Comparison of ENCODE assay signal across 26 cellular contexts in genomic region chr3:57009802-57010201, GRCh38. TPM values are rescaled to one million over a fixed set of nuclear protein-coding genes. Genes with fewer than 3 reads are reported as not detected.
A peak's percentile ranks its signal among the peaks of the same experiment; 100 is the strongest.
DNase-seq lines count a peak whose midpoint lies in the region; ATAC-seq, FAIRE-seq and TF ChIP-seq lines count a peak whose summit lies in the region.
"Had no signal": no experiment of that assay in that cellular context is flagged by ENCODE, and none has a peak within 500 bp of the region (broad histone marks: within the 10 kb centered on the region; RNA-seq: fewer than 3 reads in every experiment).

No MANE protein-coding gene starts in this region.

- H2AFZ ChIP-seq in Karpas-422 (ENCODE audit: low read length) = no peak overlapping the region
- H2AFZ ChIP-seq in K562 (ENCODE audit: low read depth, low read length) = no peak overlapping the region
- H2AFZ ChIP-seq: GM23338 had no signal

- TF ChIP-seq POLR2A in K562 (conservative IDR thresholded peaks at IDR 0.05) = no peak

- peak overlapping the region in 1 of 2 donors; percentile 22 for H3K27ac Mint-ChIP-seq in activated naive CD4-positive, alpha-beta T cell treated with anti-CD3 and anti-CD28 coated beads, Interleukin-2, amount 50 U/mL, for 72 hours
- H3K27ac Mint-ChIP-seq: H9, IgD-negative memory B cell had no signal

- no peak for ATAC-seq in K562
- ATAC-seq in activated naive CD4-positive, alpha-beta T cell treated with anti-CD3 and anti-CD28 coated beads, Interleukin-2, amount 50 U/mL, for 72 hours = no peak
- ATAC-seq: GM12878, GM23338 had no signal

- 75% methylated on average over 7 of the region's 7 CpGs for WGBS in K562 (ENCODE audit: insufficient coverage, low coverage, missing lambda C conversion rate)

- H3K36me3 ChIP-seq in Karpas-422 (ENCODE audit: insufficient read depth, low read length) = no peaks in the 10 kb centered on the region
- no peaks in the 10 kb centered on the region for H3K36me3 ChIP-seq in K562 (ENCODE audit: control insufficient read depth, insufficient read depth, low read length)
- no peaks in the 10 kb centered on the region for H3K36me3 ChIP-seq in muscle layer of colon (ENCODE audit: insufficient read depth, low read length)
- H3K36me3 ChIP-seq: BLaER1, SJCRH30 had no signal

- H3K9me3 ChIP-seq in Karpas-422 (ENCODE audit: low read length) = no peaks in the 10 kb centered on the region
- peaks cover 4% of the 10 kb centered on the region; the same call in 1 of the 2 replicates for H3K9me3 ChIP-seq in K562 (replicated peaks; ENCODE audit: control insufficient read depth, insufficient read depth, low read depth, low read length)
- H3K9me3 ChIP-seq in muscle layer of colon (ENCODE audit: low read length) = no peaks in the 10 kb centered on the region
- H3K9me3 ChIP-seq: SJCRH30 had no signal

- DNase-seq in Karpas-422 (no peak), K562 (ENCODE audit: extremely low read depth in 1 of 4, low spot score in 3 of 4) (no peak), NCI-H1092 treated with DMSO at 0.1 percent for 48 hours (lab: John Stamatoyannopoulos, UW) (no peak), iPS-NIHi7 (ENCODE audit: extremely low spot score) (no peak), hypothalamus (lab: John Stamatoyannopoulos, UW) (no peak)
- DNase-seq in activated naive CD4-positive, alpha-beta T cell treated with anti-CD3 and anti-CD28 coated beads, Interleukin-2, amount 50 U/mL, for 72 hours (ENCODE audit: low spot score in 2 of 2) = no peak
- DNase-seq: CD4-positive, CD25-positive, alpha-beta regulatory T cell; DMS53; H9; MV-4-11; NCI-H2029; NCI-H446; NCI-H524 treated with DMSO at 0.1 percent for 48 hours; NCI-H774; SJCRH30 had no signal

- BruUV-seq in K562 (replicated peaks; lab: Mats Ljungman, UMichigan) = no TSS peak

- H3K4me2 ChIP-seq in Karpas-422 (ENCODE audit: low read depth, low read length, poor library complexity, severe bottlenecking) (no peak overlapping the region), K562 (ENCODE audit: insufficient read depth, low read length) (no peak overlapping the region)
- H3K4me2 ChIP-seq: BLaER1, GM23338 had no signal

- intact Hi-C loops in K562 (cut with micrococcal nuclease) = loop anchor here (5.0 kb wide), 2 partner anchors 67 to 82 kb away; no protein-coding TSS in a partner anchor

- no peaks in the 10 kb centered on the region for H3K36me3 Mint-ChIP-seq in activated naive CD4-positive, alpha-beta T cell treated with anti-CD3 and anti-CD28 coated beads, Interleukin-2, amount 50 U/mL, for 72 hours
- H3K36me3 Mint-ChIP-seq: CD4-positive, CD25-positive, alpha-beta regulatory T cell; IgD-negative memory B cell had no signal

- no peaks in the 10 kb centered on the region for H3K79me2 ChIP-seq in Karpas-422 (ENCODE audit: low read length)
- H3K79me2 ChIP-seq in K562 (ENCODE audit: control insufficient read depth, insufficient read depth, low read length) = no peaks in the 10 kb centered on the region

- no peak for TF ChIP-seq EP300 in K562 (IDR thresholded peaks at IDR 0.05; ENCODE audit: low read length)

- no peaks in the 10 kb centered on the region for H3K27me3 ChIP-seq in Karpas-422 (ENCODE audit: low read length)
- no peaks in the 10 kb centered on the region for H3K27me3 ChIP-seq in K562 (ENCODE audit: control insufficient read depth in 2 of 2, insufficient read depth in 2 of 2, low read length in 2 of 2)
- no peaks in the 10 kb centered on the region for H3K27me3 ChIP-seq in muscle layer of colon (ENCODE audit: control insufficient read depth in 1 of 2, insufficient read depth in 2 of 2, low read length in 2 of 2)
- H3K27me3 ChIP-seq: BLaER1, SJCRH30 had no signal

- FAIRE-seq in K562 (lab: Jason Lieb, UNC) = no peak
- FAIRE-seq: A204.1, G401.6, GM12878 had no signal

- TF ChIP-seq RAD21 in K562 (CRISPR knock-in tag; conservative IDR thresholded peaks at IDR 0.05 in 1 of 2, IDR thresholded peaks at IDR 0.05 in 1 of 2) = no peak

- POLR2A ChIA-PET in K562 (lab: Yijun Ruan, JAX) = no interaction called here

- H4K20me1 ChIP-seq in Karpas-422 (ENCODE audit: insufficient read depth, low read depth, low read length) = no peaks in the 10 kb centered on the region
- H4K20me1 ChIP-seq in K562 (replicated peaks; ENCODE audit: control insufficient read depth, insufficient read depth, low read length) = no peaks in the 10 kb centered on the region
- H4K20me1 ChIP-seq: BLaER1 had no signal

- in situ Hi-C loops in K562 (cut with MboI) = no loop called here

- H3K9me3 Mint-ChIP-seq in activated naive CD4-positive, alpha-beta T cell treated with anti-CD3 and anti-CD28 coated beads, Interleukin-2, amount 50 U/mL, for 72 hours = no peaks in the 10 kb centered on the region
- H3K9me3 Mint-ChIP-seq: IgD-negative memory B cell had no signal

- H3K4me3 ChIP-seq in Karpas-422 (ENCODE audit: low read length) (no peak overlapping the region), K562 (no peak overlapping the region), muscle layer of colon (ENCODE audit: low read depth in 1 of 2, low read length in 2 of 2) (no peak overlapping the region), skin epidermis (no peak overlapping the region)
- H3K4me3 ChIP-seq: BLaER1, GM12878, GM23338, SJCRH30 had no signal

- CTCF ChIA-PET in K562 (lab: Yijun Ruan, JAX; ENCODE audit: low intra/inter-chr PET ratio) = no interaction called here

- no peak for TF ChIP-seq CTCF in K562 (IDR thresholded peaks at IDR 0.05 in 2 of 3, conservative IDR thresholded peaks at IDR 0.05 in 1 of 3; ENCODE audit: insufficient read depth in 2 of 3, low read depth in 1 of 3, low read length in 3 of 3)

- H3K27ac ChIP-seq in Karpas-422 (ENCODE audit: low read length) (peak overlapping the region; percentile 16; the same call in 1 of the 2 replicates), K562 (ENCODE audit: extremely low read depth, low read depth, low read length) (no peak overlapping the region), muscle layer of colon (ENCODE audit: low read depth, low read length) (peak overlapping the region; percentile 94), skin epidermis (peak overlapping the region in 11 of 21 experiments; percentile 0 to 97 (median 84))
- H3K27ac ChIP-seq: BLaER1, SJCRH30 had no signal

- H3K4me1 ChIP-seq in Karpas-422 (ENCODE audit: low read length) (peaks cover 53% of the 10 kb centered on the region), K562 (replicated peaks in 1 of 2; ENCODE audit: control insufficient read depth in 2 of 2, insufficient read depth in 2 of 2, low read length in 2 of 2) (peaks cover 7 to 30% of the 10 kb centered on the region in 2 experiments; a peak in 3 of 5 replicates), muscle layer of colon (ENCODE audit: insufficient read depth, low read length) (peaks cover 75% of the 10 kb centered on the region)
- H3K4me1 ChIP-seq: BLaER1 had no signal

- no peaks in the 10 kb centered on the region for H3K9me2 ChIP-seq in Karpas-422 (replicated peaks; ENCODE audit: insufficient read depth, low read length)

- H3K9ac ChIP-seq in Karpas-422 (ENCODE audit: low read length) (no peak overlapping the region), K562 (ENCODE audit: insufficient read depth in 1 of 2, low read depth in 2 of 2, low read length in 2 of 2) (no peak overlapping the region), muscle layer of colon (ENCODE audit: low read length) (no peak overlapping the region)
- H3K9ac ChIP-seq: BLaER1 had no signal

- no peaks in the 10 kb centered on the region for H3K9me1 ChIP-seq in K562 (ENCODE audit: control insufficient read depth, insufficient read depth, low read length)

TF ChIP-seq in K562, 482 proteins besides CTCF, POLR2A, EP300 and RAD21 (continues in another document):
- no peak for TF ChIP-seq FOXO4 (CRISPR knock-in tag; IDR thresholded peaks at IDR 0.05)
- TF ChIP-seq BCOR (IDR thresholded peaks at IDR 0.05) = peak; percentile 60; the same call in 1 of the 2 replicates

RNA-seq across cellular contexts. Expression of gene SPATA12, which starts 50.7 kb away (rescaled TPM):
- total RNA-seq in Karpas-422 (2014; rRNA removed; shearing (Covaris generic); ENCODE audit: low replicate concordance) = 3.2 and 3.9 TPM in 2 replicates
- total RNA-seq in K562 (2011; cell fraction: chromatin; rRNA removed; ENCODE audit: low replicate concordance) = not detected in 2 replicates
- total RNA-seq in K562 (2011; cell fraction: nucleolus; rRNA removed) = not detected in 2 replicates
- not detected in 2 replicates for total RNA-seq in K562 (2011; cell fraction: nucleoplasm; rRNA removed)
- total RNA-seq in K562 (2014; rRNA removed) (not detected in 2 replicates), K562 (2014; rRNA removed; fragmentation: Illumina TruSeq; extraction: Trizol) (not detected in 2 replicates), K562 (2015; rRNA removed; fragmentation: Illumina TruSeq; extraction: Trizol) (not detected in 2 replicates), K562 (2021) (not detected in 2 replicates)
- polyA plus RNA-seq in K562 (2011; rRNA removed) (not detected in 2 replicates), K562 (2014; fragmentation: Illumina TruSeq; extraction: Trizol) (not detected in 2 replicates), K562 (2014; fragmentation: Nextera tagmentation; extraction: Ambion mirVana) (not detected), K562 (2014; rRNA removed) (not detected in 2 replicates)
- not detected in 2 replicates for polyA plus RNA-seq in K562 (2011; cell fraction: cytosol; rRNA removed)
- polyA plus RNA-seq in K562 (2011; cell fraction: nucleus; rRNA removed) = not detected in 2 replicates
- not detected in 2 replicates for polyA plus RNA-seq in K562 (2012)
- not detected in 2 replicates for polyA minus RNA-seq in K562 (2011; rRNA and poly(A)+ RNA removed)
- not detected in 2 replicates for polyA minus RNA-seq in K562 (2011; cell fraction: cytosol; rRNA and poly(A)+ RNA removed)
- not detected in 2 replicates for polyA minus RNA-seq in K562 (2011; cell fraction: nucleus; rRNA and poly(A)+ RNA removed)
- not detected for total RNA-seq in activated naive CD4-positive, alpha-beta T cell treated with anti-CD3 and anti-CD28 coated beads, Interleukin-2, amount 50 U/mL, for 72 hours
- total RNA-seq: CD4-positive, CD25-positive, alpha-beta regulatory T cell; Right ventricle myocardium inferior; RPMI7951 had no signal
- polyA plus RNA-seq: AG04450; CD4-positive, CD25-positive, alpha-beta regulatory T cell; IgD-negative memory B cell had no signal
